In the genomic region with DNA sequence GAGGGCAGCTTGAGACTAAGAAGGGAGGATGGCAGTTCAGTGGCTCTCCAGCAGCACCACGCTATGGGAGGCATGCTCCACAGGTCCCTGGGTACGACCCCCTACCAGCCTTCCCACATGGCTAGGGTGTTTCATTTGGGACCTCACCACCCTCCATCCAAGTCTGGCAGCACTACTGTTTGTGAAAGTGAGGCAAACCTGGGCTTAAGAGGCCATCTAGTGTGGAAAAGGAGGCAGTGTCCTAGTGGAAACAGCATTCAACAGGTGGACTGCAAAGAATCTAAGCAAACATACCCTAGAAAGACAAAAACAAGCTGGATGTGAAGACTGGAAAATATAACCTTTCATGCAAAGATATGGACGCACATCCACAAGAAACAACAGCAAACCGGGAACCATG, we compare ENCODE assay signal across 9 cellular contexts. TPM values are rescaled to one million over a fixed set of nuclear protein-coding genes. Genes with fewer than 3 reads are reported as not detected.
A peak's percentile ranks its signal among the peaks of the same experiment; 100 is the strongest.
DNase-seq lines count a peak whose midpoint lies in the region; ATAC-seq and TF ChIP-seq lines count a peak whose summit lies in the region.
"Had no signal": no experiment of that assay in that cellular context is flagged by ENCODE, and none has a peak within 500 bp of the region (broad histone marks: within the 10 kb centered on the region; RNA-seq: fewer than 3 reads in every experiment).

No MANE protein-coding gene starts in this region.

- no peak overlapping the region for H4K8ac ChIP-seq in neuronal stem cell (ENCODE audit: low read depth, low read length)

- H3K9me3 ChIP-seq in left ventricle myocardium inferior (replicated peaks) (no peaks in the 10 kb centered on the region), neuronal stem cell (replicated peaks in 1 of 2; ENCODE audit: control insufficient read depth in 2 of 2, insufficient read depth in 1 of 2, low read depth in 1 of 2, low read length in 2 of 2) (peaks cover 2 to 7% of the 10 kb centered on the region in 2 donors), testis (no peaks in the 10 kb centered on the region)

- no peak overlapping the region for H3K27ac ChIP-seq in left ventricle myocardium inferior (replicated peaks)
- H3K27ac ChIP-seq in neuronal stem cell (replicated peaks; ENCODE audit: low read length) = no peak overlapping the region
- H3K27ac ChIP-seq in testis = no peak overlapping the region

- H3K36me3 ChIP-seq in left ventricle myocardium inferior (no peaks in the 10 kb centered on the region), neuronal stem cell (replicated peaks in 1 of 2; ENCODE audit: control insufficient read depth in 2 of 2, insufficient read depth in 2 of 2, low read length in 2 of 2) (no peaks in the 10 kb centered on the region), testis (ENCODE audit: low read depth, missing control alignments) (no peaks in the 10 kb centered on the region)

- WGBS in neuronal stem cell (ENCODE audit: extremely low coverage in 2 of 2, insufficient read length in 2 of 2, insufficient replicate concordance in 1 of 2), 2 donors = no CpG with 5 or more reads among the region's 4 CpGs
- WGBS in testis, 2 donors = 49 to 51% methylated on average over 4 of the region's 4 CpGs

- no peak overlapping the region for H2BK120ac ChIP-seq in neuronal stem cell (ENCODE audit: low read depth, low read length)

- TF ChIP-seq CTCF in left ventricle myocardium inferior (IDR thresholded peaks at IDR 0.05; ENCODE audit: borderline replicate concordance) (peak; percentile 65), testis (IDR thresholded peaks at IDR 0.05) (peak in 1 of 3 experiments; percentile 9)

- H3K18ac ChIP-seq in neuronal stem cell (ENCODE audit: low read length) = no peak overlapping the region

- H4K91ac ChIP-seq in neuronal stem cell (ENCODE audit: low read depth, low read length, poor library complexity) = no peak overlapping the region

- H3K4me1 ChIP-seq in left ventricle myocardium inferior (no peaks in the 10 kb centered on the region), neuronal stem cell (ENCODE audit: control insufficient read depth in 2 of 2, insufficient read depth in 1 of 2, low read depth in 1 of 2, low read length in 2 of 2) (peaks cover 0 to 10% of the 10 kb centered on the region in 2 donors), testis (no peaks in the 10 kb centered on the region)

- no peak overlapping the region for H2AFZ ChIP-seq in neuronal stem cell (ENCODE audit: low read length)

- TF ChIP-seq POLR2A in testis (IDR thresholded peaks at IDR 0.05) = no peak

- ATAC-seq in activated naive CD4-positive, alpha-beta T cell treated with anti-CD3 and anti-CD28 coated beads, Interleukin-2, amount 50 U/mL, for 72 hours = no peak
- ATAC-seq in HG02588 (IDR thresholded peaks at IDR 0.05; ENCODE audit: unreplicated experiment) = no peak

- no peak overlapping the region for H3K14ac ChIP-seq in neuronal stem cell (ENCODE audit: low read length)

- intact Hi-C loops in left ventricle myocardium inferior (cut with micrococcal nuclease) (no loop called here), testis (cut with DNase I; ENCODE audit: low total_unique reads) (no loop called here)

- H3K27ac Mint-ChIP-seq in activated naive CD4-positive, alpha-beta T cell treated with anti-CD3 and anti-CD28 coated beads, Interleukin-2, amount 50 U/mL, for 72 hours = no peak overlapping the region
- H3K27ac Mint-ChIP-seq: activated naive CD8-positive, alpha-beta T cell had no signal

- H3K79me1 ChIP-seq in neuronal stem cell (ENCODE audit: low read depth, low read length) = peaks cover 2% of the 10 kb centered on the region

- H3K36me3 Mint-ChIP-seq in activated naive CD4-positive, alpha-beta T cell treated with anti-CD3 and anti-CD28 coated beads, Interleukin-2, amount 50 U/mL, for 72 hours = peaks cover 0 to 5% of the 10 kb centered on the region in 2 donors
- H3K36me3 Mint-ChIP-seq: activated naive CD8-positive, alpha-beta T cell had no signal

- no peak overlapping the region for H3K4me2 ChIP-seq in neuronal stem cell (ENCODE audit: insufficient read depth, low read length, poor library complexity, severe bottlenecking)

- H3K9ac ChIP-seq in neuronal stem cell (ENCODE audit: low read depth, low read length, poor library complexity) = no peak overlapping the region

- peak; percentile 19 for DNase-seq in ACHN
- peak; percentile 20 for DNase-seq in HCEC 1CT
- peak; percentile 77 for DNase-seq in SW480 (ENCODE audit: low spot score)
- DNase-seq in left ventricle myocardium inferior = no peak
- DNase-seq in activated naive CD4-positive, alpha-beta T cell treated with anti-CD3 and anti-CD28 coated beads, Interleukin-2, amount 50 U/mL, for 72 hours (ENCODE audit: low spot score in 2 of 2) = no peak
- no peak for DNase-seq in neuronal stem cell (ENCODE audit: low spot score)
- no peak for DNase-seq in testis

- H2AK5ac ChIP-seq in neuronal stem cell (ENCODE audit: low read depth, low read length) = no peak overlapping the region

- in situ Hi-C loops in ACHN (cut with HindIII; ENCODE audit: low pct_ligation_motif_present, low pct_unique_long_range_greater_than_20kb, low sequenced_read_pairs) = no loop called here

- H3K4me3 ChIP-seq in left ventricle myocardium inferior (no peak overlapping the region), neuronal stem cell (ENCODE audit: low read length in 2 of 2) (no peak overlapping the region), testis (no peak overlapping the region)

- no peak overlapping the region for H3K4ac ChIP-seq in neuronal stem cell (ENCODE audit: low read length)

- no peak overlapping the region for H2BK15ac ChIP-seq in neuronal stem cell (ENCODE audit: low read length)

- H2BK5ac ChIP-seq in neuronal stem cell (ENCODE audit: low read length) = no peak overlapping the region

- H2BK12ac ChIP-seq in neuronal stem cell (ENCODE audit: low read length) = no peak overlapping the region

- H3K27me3 ChIP-seq in left ventricle myocardium inferior (ENCODE audit: low read depth) = peaks cover 8% of the 10 kb centered on the region
- no peaks in the 10 kb centered on the region for H3K27me3 ChIP-seq in neuronal stem cell (ENCODE audit: control insufficient read depth in 3 of 3, insufficient read depth in 3 of 3, low read depth in 1 of 3, low read length in 3 of 3)
- H3K27me3 ChIP-seq in testis = no peaks in the 10 kb centered on the region

- peaks cover 0 to 3% of the 10 kb centered on the region in 2 donors for H3K9me3 Mint-ChIP-seq in activated naive CD4-positive, alpha-beta T cell treated with anti-CD3 and anti-CD28 coated beads, Interleukin-2, amount 50 U/mL, for 72 hours

- H3K23ac ChIP-seq in neuronal stem cell (ENCODE audit: low read depth, low read length, poor library complexity) = no peak overlapping the region

RNA-seq across cellular contexts. Expression of a gene that starts 4.8 kb away (rescaled TPM):
- 0.08 TPM for total RNA-seq in left ventricle myocardium inferior
- total RNA-seq in activated naive CD4-positive, alpha-beta T cell treated with anti-CD3 and anti-CD28 coated beads, Interleukin-2, amount 50 U/mL, for 72 hours = not detected
- 0.15 TPM for polyA plus RNA-seq in neuronal stem cell (2013, experiment 1 of 2)
- polyA plus RNA-seq in neuronal stem cell (2013, experiment 2 of 2) = 0.15 TPM
- total RNA-seq in testis = 10 to 100 TPM; 26.0 to 43.5 TPM
- polyA plus RNA-seq in testis (ENCODE audit: insufficient read depth, low read depth, low replicate concordance) = 29.0 TPM

Comparison
In these comparisons a context has a peak if more than half of its experiments do, and no peak if none do; other contexts are left out.
1. DNase-seq: peak in ACHN (single experiment), HCEC 1CT (single experiment) and SW480 (single experiment); none in left ventricle myocardium inferior (single experiment), activated naive CD4-positive, alpha-beta T cell treated with anti-CD3 and anti-CD28 coated beads, Interleukin-2, amount 50 U/mL, for 72 hours (0 of 2), neuronal stem cell (single experiment) and testis (single experiment).
2. RNA of a gene that starts 4.8 kb away (total RNA-seq): 26.0 to 43.5 TPM in testis; 0.08 TPM in left ventricle myocardium inferior (single experiment) and not detected in activated naive CD4-positive, alpha-beta T cell treated with anti-CD3 and anti-CD28 coated beads, Interleukin-2, amount 50 U/mL, for 72 hours; every median in the first group is over 10 times any median in the second.